Comparison of ENCODE assay signal across 8 cellular contexts in genomic region chr16:30534368-30535105, GRCh38. TPM values are rescaled to one million over a fixed set of nuclear protein-coding genes. Genes with fewer than 3 reads are reported as not detected.
DNase-seq lines count a peak whose midpoint lies in the region; ATAC-seq lines count a peak whose summit lies in the region.

TSS of gene ZNF747 (minus strand) at chr16:30534858. CDS start at chr16:30534679, 179 bp downstream.

- H3K27me3 Mint-ChIP-seq in naive thymus-derived CD8-positive, alpha-beta T cell: no peaks in the 10 kb centered on the region
- H3K27me3 Mint-ChIP-seq in stimulated activated naive B cell treated with anti-CD40 and anti-IgM and Interleukin-4, amounts not matched to agents 10 μg/mL and 1 μg/mL and 100 μg/mL, for 72 hours: no peaks in the 10 kb centered on the region

- H3K4me3 Mint-ChIP-seq in naive thymus-derived CD8-positive, alpha-beta T cell: peak within 1 kb of the TSS; percentile 90 to 99 (median 95)
- peak within 1 kb of the TSS; percentile 92 to 100 for H3K4me3 Mint-ChIP-seq in stimulated activated naive B cell treated with anti-CD40 and anti-IgM and Interleukin-4, amounts not matched to agents 10 μg/mL and 1 μg/mL and 100 μg/mL, for 72 hours

- DNase-seq in D341Med (ENCODE audit: low spot score): peak; percentile 92
- peak; percentile 80 for DNase-seq in LHCN-M2 (ENCODE audit: low read depth)
- DNase-seq in RPMI8226: peak; percentile 96
- peak; percentile 82 to 85 for DNase-seq in activated T-helper 1 cell treated with anti-CD3 and anti-CD28 coated beads, Interleukin-2, amount 50 U/mL, for 16 hours (ENCODE audit: low read depth in 1 of 2, low spot score in 1 of 2)
- DNase-seq in fibroblast of gingiva (ENCODE audit: low read depth): peak; percentile 83
- peak; percentile 87 to 95 (median 90) for DNase-seq in naive thymus-derived CD8-positive, alpha-beta T cell
- peak; percentile 84 for DNase-seq in stimulated activated naive B cell treated with anti-CD40 and anti-IgM and Interleukin-4, amounts not matched to agents 10 μg/mL and 1 μg/mL and 100 μg/mL, for 72 hours

- peak within 1 kb of the TSS; percentile 87 to 100 (median 98) for H3K27ac Mint-ChIP-seq in naive thymus-derived CD8-positive, alpha-beta T cell
- peak within 1 kb of the TSS; percentile 100 for H3K27ac Mint-ChIP-seq in stimulated activated naive B cell treated with anti-CD40 and anti-IgM and Interleukin-4, amounts not matched to agents 10 μg/mL and 1 μg/mL and 100 μg/mL, for 72 hours

- peaks cover 0 to 14% (median 3%) of the 10 kb centered on the region in 3 donors for H3K36me3 Mint-ChIP-seq in naive thymus-derived CD8-positive, alpha-beta T cell
- H3K36me3 Mint-ChIP-seq in stimulated activated naive B cell treated with anti-CD40 and anti-IgM and Interleukin-4, amounts not matched to agents 10 μg/mL and 1 μg/mL and 100 μg/mL, for 72 hours: peaks cover 38 to 47% of the 10 kb centered on the region in 2 donors

- H3K4me1 Mint-ChIP-seq in naive thymus-derived CD8-positive, alpha-beta T cell: peaks cover 12 to 49% (median 36%) of the 10 kb centered on the region in 4 donors
- peaks cover 13 to 42% of the 10 kb centered on the region in 2 donors for H3K4me1 Mint-ChIP-seq in stimulated activated naive B cell treated with anti-CD40 and anti-IgM and Interleukin-4, amounts not matched to agents 10 μg/mL and 1 μg/mL and 100 μg/mL, for 72 hours

- peak; percentile 50 for ATAC-seq in GM21529 (IDR thresholded peaks at IDR 0.05; ENCODE audit: unreplicated experiment)
- ATAC-seq in naive thymus-derived CD8-positive, alpha-beta T cell: peak; percentile 82 to 83
- ATAC-seq in stimulated activated naive B cell treated with anti-CD40 and anti-IgM and Interleukin-4, amounts not matched to agents 10 μg/mL and 1 μg/mL and 100 μg/mL, for 72 hours (replicated peaks): peak; percentile 85 to 89

- H3K9me3 Mint-ChIP-seq in naive thymus-derived CD8-positive, alpha-beta T cell: no peaks in the 10 kb centered on the region
- no peaks in the 10 kb centered on the region for H3K9me3 Mint-ChIP-seq in stimulated activated naive B cell treated with anti-CD40 and anti-IgM and Interleukin-4, amounts not matched to agents 10 μg/mL and 1 μg/mL and 100 μg/mL, for 72 hours

- POLR2A ChIA-PET in naive thymus-derived CD8-positive, alpha-beta T cell (lab: Charles Lee): interaction anchor here (0.6 to 4.7 kb wide), 33 partner anchors 7 to 730 kb away, joined by 3 to 105 read pairs (median 5); partner anchors contain the start of genes DCTPP1, FBRS, ITGAL and PHKG2

RNA-seq across cellular contexts. Expression of gene ZNF747, which starts in this region (rescaled TPM):
- 13.3 TPM in 2 replicates for total RNA-seq in LHCN-M2 (2014; rRNA removed)
- polyA plus RNA-seq in LHCN-M2 (2012): 5.0 TPM
- 10 to 100 TPM; 21.8 to 21.9 TPM for total RNA-seq in naive thymus-derived CD8-positive, alpha-beta T cell
- 10 to 100 TPM in 2 of 3 donors, 1 to 10 TPM in 1; 9.5 to 12.0 (median 11.4) TPM for polyA plus RNA-seq in naive thymus-derived CD8-positive, alpha-beta T cell

Comparison
In these comparisons a context has a peak if more than half of its experiments do, and no peak if none do; other contexts are left out.
1. Peak in every context shown above with its lines: DNase-seq and ATAC-seq.